7 cellular contexts compared by ENCODE assay signal in genomic region chr1:148304973-148305372, GRCh38.
DNase-seq lines count a peak whose midpoint lies in the region; ATAC-seq and TF ChIP-seq lines count a peak whose summit lies in the region.
"Not testable (repeated sequence)": the region's sequence is repeated elsewhere in the genome, so short reads cannot be mapped to it uniquely, and the experiment has no call there.

No MANE protein-coding gene starts in this region.

- peak overlapping the region; percentile 4; the same call in 1 of the 2 replicates for H3K27ac Mint-ChIP-seq in WTC11
- peak overlapping the region; percentile 58 for H3K27ac Mint-ChIP-seq in activated CD8-positive, alpha-beta memory T cell treated with anti-CD3 and anti-CD28 coated beads, Interleukin-2, amount 10 ng/mL, durations not matched to agents 7 days and 5 days
- H3K27ac Mint-ChIP-seq in activated naive CD8-positive, alpha-beta T cell treated with anti-CD3 and anti-CD28 coated beads for 36 hours, result peak overlapping the region; percentile 7
- H3K27ac Mint-ChIP-seq in chondrocyte (ENCODE audit: unreplicated experiment), result peak overlapping the region; percentile 85
- H3K27ac Mint-ChIP-seq in natural killer cell treated with Interleukin-12 subunit alpha and Interleukin-12 subunit beta and Interleukin-15 and Interleukin-18, amount 100 ng/mL, for 72 hours, result not testable (repeated sequence)

- not testable (repeated sequence) for H3K27me3 ChIP-seq in HL-60 (ENCODE audit: insufficient read depth, poor library complexity, severe bottlenecking)

- not testable (repeated sequence) for H3K4me3 ChIP-seq in HL-60 (replicated peaks; ENCODE audit: insufficient read depth, low read length)

- peaks cover 39% of the 10 kb centered on the region for H3K27me3 Mint-ChIP-seq in WTC11 (ENCODE audit: low read depth)
- peaks cover 51% of the 10 kb centered on the region for H3K27me3 Mint-ChIP-seq in activated CD8-positive, alpha-beta memory T cell treated with anti-CD3 and anti-CD28 coated beads, Interleukin-2, amount 10 ng/mL, durations not matched to agents 7 days and 5 days
- peaks cover 52% of the 10 kb centered on the region for H3K27me3 Mint-ChIP-seq in activated naive CD8-positive, alpha-beta T cell treated with anti-CD3 and anti-CD28 coated beads for 36 hours
- H3K27me3 Mint-ChIP-seq in chondrocyte (ENCODE audit: low read depth), result not testable (repeated sequence)
- H3K27me3 Mint-ChIP-seq in natural killer cell treated with Interleukin-12 subunit alpha and Interleukin-12 subunit beta and Interleukin-15 and Interleukin-18, amount 100 ng/mL, for 72 hours, result peaks cover 38 to 39% of the 10 kb centered on the region in 2 donors

- not testable (repeated sequence) for H3K36me3 Mint-ChIP-seq in WTC11; activated CD8-positive, alpha-beta memory T cell treated with anti-CD3 and anti-CD28 coated beads, Interleukin-2, amount 10 ng/mL, durations not matched to agents 7 days and 5 days; activated naive CD8-positive, alpha-beta T cell treated with anti-CD3 and anti-CD28 coated beads for 36 hours; chondrocyte (ENCODE audit: low read depth); natural killer cell treated with Interleukin-12 subunit alpha and Interleukin-12 subunit beta and Interleukin-15 and Interleukin-18, amount 100 ng/mL, for 72 hours

- not testable (repeated sequence) for ATAC-seq in WTC11; activated CD8-positive, alpha-beta memory T cell treated with anti-CD3 and anti-CD28 coated beads, Interleukin-2, amount 10 ng/mL, durations not matched to agents 7 days and 5 days; natural killer cell treated with Interleukin-12 subunit alpha and Interleukin-12 subunit beta and Interleukin-15 and Interleukin-18, amount 100 ng/mL, for 72 hours

- CTCF ChIA-PET in WTC11 (lab: Charles Lee), result not testable (repeated sequence)
- CTCF ChIA-PET in activated CD8-positive, alpha-beta memory T cell treated with anti-CD3 and anti-CD28 coated beads, Interleukin-2, amount 10 ng/mL, durations not matched to agents 7 days and 5 days (lab: Charles Lee), result interaction anchor here (1.8 kb wide), 1 partner anchor 13 kb away, joined by 4 read pairs; no protein-coding TSS in a partner anchor

- peak in 1 of 2 experiments; percentile 63 for DNase-seq in HL-60 (ENCODE audit: low read depth in 1 of 2, low spot score in 1 of 2)
- peak; percentile 2 for DNase-seq in NOMO-1 treated with DMSO at 0.1 percent for 48 hours (lab: John Stamatoyannopoulos, UW; ENCODE audit: unreplicated experiment)
- DNase-seq in WTC11 (ENCODE audit: low spot score); activated CD8-positive, alpha-beta memory T cell treated with anti-CD3 and anti-CD28 coated beads, Interleukin-2, amount 10 ng/mL, durations not matched to agents 7 days and 5 days; activated naive CD8-positive, alpha-beta T cell treated with anti-CD3 and anti-CD28 coated beads for 36 hours; chondrocyte (ENCODE audit: low spot score); natural killer cell treated with Interleukin-12 subunit alpha and Interleukin-12 subunit beta and Interleukin-15 and Interleukin-18, amount 100 ng/mL, for 72 hours (ENCODE audit: low spot score): not testable (repeated sequence)

- peaks cover 17% of the 10 kb centered on the region for H3K4me1 Mint-ChIP-seq in WTC11
- peaks cover 19% of the 10 kb centered on the region for H3K4me1 Mint-ChIP-seq in activated CD8-positive, alpha-beta memory T cell treated with anti-CD3 and anti-CD28 coated beads, Interleukin-2, amount 10 ng/mL, durations not matched to agents 7 days and 5 days
- peaks cover 11% of the 10 kb centered on the region for H3K4me1 Mint-ChIP-seq in activated naive CD8-positive, alpha-beta T cell treated with anti-CD3 and anti-CD28 coated beads for 36 hours
- peaks cover 25% of the 10 kb centered on the region for H3K4me1 Mint-ChIP-seq in chondrocyte (ENCODE audit: low read depth)
- H3K4me1 Mint-ChIP-seq in natural killer cell treated with Interleukin-12 subunit alpha and Interleukin-12 subunit beta and Interleukin-15 and Interleukin-18, amount 100 ng/mL, for 72 hours (ENCODE audit: low read depth in 2 of 2), result peaks cover 6 to 17% of the 10 kb centered on the region in 2 donors

- peak overlapping the region; percentile 56 for H3K27ac ChIP-seq in HL-60 (replicated peaks)

- H3K4me3 Mint-ChIP-seq in WTC11; activated CD8-positive, alpha-beta memory T cell treated with anti-CD3 and anti-CD28 coated beads, Interleukin-2, amount 10 ng/mL, durations not matched to agents 7 days and 5 days; chondrocyte (ENCODE audit: unreplicated experiment): not testable (repeated sequence)
- peak overlapping the region; percentile 30 for H3K4me3 Mint-ChIP-seq in activated naive CD8-positive, alpha-beta T cell treated with anti-CD3 and anti-CD28 coated beads for 36 hours
- peak overlapping the region; percentile 15 for H3K4me3 Mint-ChIP-seq in natural killer cell treated with Interleukin-12 subunit alpha and Interleukin-12 subunit beta and Interleukin-15 and Interleukin-18, amount 100 ng/mL, for 72 hours

- H3K9me3 Mint-ChIP-seq in WTC11; activated CD8-positive, alpha-beta memory T cell treated with anti-CD3 and anti-CD28 coated beads, Interleukin-2, amount 10 ng/mL, durations not matched to agents 7 days and 5 days (ENCODE audit: low read depth); activated naive CD8-positive, alpha-beta T cell treated with anti-CD3 and anti-CD28 coated beads for 36 hours; chondrocyte (ENCODE audit: low read depth); natural killer cell treated with Interleukin-12 subunit alpha and Interleukin-12 subunit beta and Interleukin-15 and Interleukin-18, amount 100 ng/mL, for 72 hours: not testable (repeated sequence)

- POLR2A ChIA-PET in WTC11 (lab: Charles Lee), result not testable (repeated sequence)

- TF ChIP-seq CTCF in HL-60 (IDR thresholded peaks at IDR 0.05; ENCODE audit: insufficient read depth, low read length); WTC11 (IDR thresholded peaks at IDR 0.05); chondrocyte (IDR thresholded peaks at IDR 0.05): not testable (repeated sequence)

TF ChIP-seq in WTC11, 78 proteins besides CTCF, POLR2A, EP300 and RAD21:
- peak; percentile 86 for TF ChIP-seq GABPB1 (CRISPR knock-in tag; IDR thresholded peaks at IDR 0.05)
